In the genomic region with DNA sequence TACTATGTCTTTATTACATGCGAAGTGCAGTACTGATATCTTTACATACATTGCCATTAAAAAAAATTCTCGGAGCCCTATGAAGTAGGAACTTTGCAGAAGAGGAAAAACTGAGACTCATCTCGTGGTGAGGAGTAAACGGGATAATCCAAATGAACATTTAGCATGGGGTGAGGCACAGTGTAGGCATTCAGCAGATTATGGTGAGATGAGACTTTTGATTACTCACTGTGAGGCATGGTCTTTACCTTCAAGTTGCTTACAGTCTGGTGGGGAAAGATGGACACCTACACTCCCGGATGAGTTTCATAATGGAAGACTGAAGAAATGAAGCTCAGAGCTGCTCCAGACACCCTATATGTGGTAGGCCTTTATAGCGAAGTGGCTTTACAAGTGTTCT, we compare ENCODE assay signal across 10 cellular contexts. TPM values are rescaled to one million over a fixed set of nuclear protein-coding genes. Genes with fewer than 3 reads are reported as not detected.
DNase-seq lines count a peak whose midpoint lies in the region; ATAC-seq lines count a peak whose summit lies in the region.
"Had no signal": no experiment of that assay in that cellular context is flagged by ENCODE, and none has a peak within 500 bp of the region (broad histone marks: within the 10 kb centered on the region; RNA-seq: fewer than 3 reads in every experiment).

No MANE protein-coding gene starts in this region.

- H3K27ac ChIP-seq in iPS-20b (ENCODE audit: low read length), result no peak overlapping the region
- peak overlapping the region; percentile 96 for H3K27ac ChIP-seq in subcutaneous abdominal adipose tissue (ENCODE audit: low read depth, low read length)

- H3K4me1 ChIP-seq in iPS-20b (ENCODE audit: insufficient read depth, low read length) (peaks cover 10% of the 10 kb centered on the region; the same call in 1 of the 2 replicates), subcutaneous abdominal adipose tissue (ENCODE audit: control insufficient read depth in 5 of 5, insufficient read depth in 5 of 5, low read length in 5 of 5) (peaks cover 8 to 50% (median 47%) of the 10 kb centered on the region in 5 donors)

- ATAC-seq in activated CD4-positive, alpha-beta T cell treated with anti-CD3 and anti-CD28 coated beads for 36 hours, result no peak
- no peak for ATAC-seq in activated CD8-positive, alpha-beta T cell treated with anti-CD3 and anti-CD28 coated beads, Interleukin-2, amount 10 ng/mL, durations not matched to agents 7 days and 5 days
- no peak for ATAC-seq in HG02642 (IDR thresholded peaks at IDR 0.05; ENCODE audit: poor library complexity, unreplicated experiment)
- no peak for ATAC-seq in HG02759 (IDR thresholded peaks at IDR 0.05; ENCODE audit: unreplicated experiment)

- H3K27ac Mint-ChIP-seq in activated CD4-positive, alpha-beta T cell treated with anti-CD3 and anti-CD28 coated beads for 36 hours, result peak overlapping the region; percentile 98
- peak overlapping the region; percentile 99 for H3K27ac Mint-ChIP-seq in activated CD8-positive, alpha-beta T cell treated with anti-CD3 and anti-CD28 coated beads, Interleukin-2, amount 10 ng/mL, durations not matched to agents 7 days and 5 days

- DNase-seq in activated CD4-positive, alpha-beta T cell treated with anti-CD3 and anti-CD28 coated beads for 36 hours, result no peak
- no peak for DNase-seq in activated CD4-positive, alpha-beta T cell treated with anti-CD3 and anti-CD28 coated beads, Interleukin-2, amount 50 U/mL, for 4 hours
- no peak for DNase-seq in activated CD8-positive, alpha-beta T cell treated with anti-CD3 and anti-CD28 coated beads, Interleukin-2, amount 10 ng/mL, durations not matched to agents 7 days and 5 days
- no peak for DNase-seq in stimulated activated CD8-positive, alpha-beta memory T cell treated with anti-CD3 and anti-CD28 coated beads, Interleukin-4, amount 100 ng/mL, for 48 hours
- DNase-seq: activated CD4-positive, alpha-beta T cell treated with anti-CD3 and anti-CD28 coated beads for 1 hour; C1 segment of cervical spinal cord had no signal

- H3K27me3 ChIP-seq in iPS-20b (ENCODE audit: insufficient read depth, low read length) (no peaks in the 10 kb centered on the region), subcutaneous abdominal adipose tissue (ENCODE audit: control insufficient read depth in 5 of 5, insufficient read depth in 4 of 5, low read length in 5 of 5) (no peaks in the 10 kb centered on the region)

- no peaks in the 10 kb centered on the region for H3K9me3 ChIP-seq in iPS-20b (ENCODE audit: insufficient read depth, low read depth, low read length)
- no peaks in the 10 kb centered on the region for H3K9me3 ChIP-seq in subcutaneous abdominal adipose tissue (ENCODE audit: control insufficient read depth in 5 of 5, low read length in 5 of 5)

- H3K4me3 Mint-ChIP-seq in activated CD4-positive, alpha-beta T cell treated with anti-CD3 and anti-CD28 coated beads for 36 hours, result peak overlapping the region; percentile 94
- H3K4me3 Mint-ChIP-seq in activated CD8-positive, alpha-beta T cell treated with anti-CD3 and anti-CD28 coated beads, Interleukin-2, amount 10 ng/mL, durations not matched to agents 7 days and 5 days, result peak overlapping the region; percentile 93

- peaks cover 55% of the 10 kb centered on the region for H3K4me1 Mint-ChIP-seq in activated CD4-positive, alpha-beta T cell treated with anti-CD3 and anti-CD28 coated beads for 36 hours
- peaks cover 56% of the 10 kb centered on the region for H3K4me1 Mint-ChIP-seq in activated CD8-positive, alpha-beta T cell treated with anti-CD3 and anti-CD28 coated beads, Interleukin-2, amount 10 ng/mL, durations not matched to agents 7 days and 5 days (ENCODE audit: low read depth)

- POLR2A ChIA-PET in activated CD4-positive, alpha-beta T cell treated with anti-CD3 and anti-CD28 coated beads for 36 hours (lab: Charles Lee), result no interaction called here
- POLR2A ChIA-PET in activated CD8-positive, alpha-beta T cell treated with anti-CD3 and anti-CD28 coated beads, Interleukin-2, amount 10 ng/mL, durations not matched to agents 7 days and 5 days (lab: Charles Lee), result no interaction called here

- H3K9ac ChIP-seq in iPS-20b (ENCODE audit: low read depth, low read length) (peak overlapping the region; percentile 86; the same call in 1 of the 2 replicates), subcutaneous abdominal adipose tissue (ENCODE audit: low read length in 5 of 5) (peak overlapping the region; percentile 96 to 100 (median 99))

- H3K27me3 Mint-ChIP-seq in activated CD4-positive, alpha-beta T cell treated with anti-CD3 and anti-CD28 coated beads for 36 hours, result no peaks in the 10 kb centered on the region
- H3K27me3 Mint-ChIP-seq in activated CD8-positive, alpha-beta T cell treated with anti-CD3 and anti-CD28 coated beads, Interleukin-2, amount 10 ng/mL, durations not matched to agents 7 days and 5 days (ENCODE audit: low read depth), result no peaks in the 10 kb centered on the region

- no peaks in the 10 kb centered on the region for H3K9me3 Mint-ChIP-seq in activated CD4-positive, alpha-beta T cell treated with anti-CD3 and anti-CD28 coated beads for 36 hours (ENCODE audit: low read depth)
- no peaks in the 10 kb centered on the region for H3K9me3 Mint-ChIP-seq in activated CD8-positive, alpha-beta T cell treated with anti-CD3 and anti-CD28 coated beads, Interleukin-2, amount 10 ng/mL, durations not matched to agents 7 days and 5 days (ENCODE audit: insufficient read depth)

- intact Hi-C loops in activated CD4-positive, alpha-beta T cell treated with anti-CD3 and anti-CD28 coated beads for 36 hours (cut with DNase I, micrococcal nuclease), result loop anchor here in 1 of 2 experiments (10.0 kb wide), 2 partner anchors 930 to 1200 kb away; partner anchors contain the start of gene DHX35

- peaks cover 35% of the 10 kb centered on the region for H3K36me3 ChIP-seq in iPS-20b (ENCODE audit: insufficient read depth, low read depth, low read length)
- H3K36me3 ChIP-seq in subcutaneous abdominal adipose tissue (ENCODE audit: control insufficient read depth in 5 of 5, insufficient read depth in 5 of 5, low read length in 5 of 5), result peaks cover 0 to 15% (median 7%) of the 10 kb centered on the region in 5 donors

- CTCF ChIA-PET in activated CD4-positive, alpha-beta T cell treated with anti-CD3 and anti-CD28 coated beads for 36 hours (lab: Charles Lee), result interaction anchor here (1.2 kb wide), 2 partner anchors 9 to 23 kb away, joined by 3 to 5 read pairs; no protein-coding TSS in a partner anchor
- CTCF ChIA-PET in activated CD8-positive, alpha-beta T cell treated with anti-CD3 and anti-CD28 coated beads, Interleukin-2, amount 10 ng/mL, durations not matched to agents 7 days and 5 days (lab: Charles Lee), result interaction anchor here (1.5 kb wide), 1 partner anchor 9 kb away, joined by 3 read pairs; no protein-coding TSS in a partner anchor

- H3K36me3 Mint-ChIP-seq in activated CD4-positive, alpha-beta T cell treated with anti-CD3 and anti-CD28 coated beads for 36 hours (ENCODE audit: low read depth), result peaks cover 22% of the 10 kb centered on the region
- peaks cover 42% of the 10 kb centered on the region for H3K36me3 Mint-ChIP-seq in activated CD8-positive, alpha-beta T cell treated with anti-CD3 and anti-CD28 coated beads, Interleukin-2, amount 10 ng/mL, durations not matched to agents 7 days and 5 days (ENCODE audit: low read depth)

- peak overlapping the region; percentile 95 for H3K4me3 ChIP-seq in iPS-20b (ENCODE audit: low read length)
- peak overlapping the region; percentile 95 to 100 (median 99) for H3K4me3 ChIP-seq in subcutaneous abdominal adipose tissue (ENCODE audit: low read depth in 1 of 5, low read length in 5 of 5)

RNA-seq across cellular contexts. Expression of gene RPRD1B, which starts 1.4 kb away (rescaled TPM):
- total RNA-seq in activated CD4-positive, alpha-beta T cell treated with anti-CD3 and anti-CD28 coated beads for 36 hours, result 10 to 100 TPM; 29.9 to 36.4 TPM
- total RNA-seq in activated CD8-positive, alpha-beta T cell treated with anti-CD3 and anti-CD28 coated beads, Interleukin-2, amount 10 ng/mL, durations not matched to agents 7 days and 5 days, result 10 to 100 TPM; 32.4 to 34.3 TPM

RNA-seq across cellular contexts. Expression of gene TTI1, which starts 1.7 kb away (rescaled TPM):
- 10 to 100 TPM; 35.6 to 36.7 TPM for total RNA-seq in activated CD4-positive, alpha-beta T cell treated with anti-CD3 and anti-CD28 coated beads for 36 hours
- 10 to 100 TPM; 29.3 to 32.2 TPM for total RNA-seq in activated CD8-positive, alpha-beta T cell treated with anti-CD3 and anti-CD28 coated beads, Interleukin-2, amount 10 ng/mL, durations not matched to agents 7 days and 5 days
